In the genomic region with DNA sequence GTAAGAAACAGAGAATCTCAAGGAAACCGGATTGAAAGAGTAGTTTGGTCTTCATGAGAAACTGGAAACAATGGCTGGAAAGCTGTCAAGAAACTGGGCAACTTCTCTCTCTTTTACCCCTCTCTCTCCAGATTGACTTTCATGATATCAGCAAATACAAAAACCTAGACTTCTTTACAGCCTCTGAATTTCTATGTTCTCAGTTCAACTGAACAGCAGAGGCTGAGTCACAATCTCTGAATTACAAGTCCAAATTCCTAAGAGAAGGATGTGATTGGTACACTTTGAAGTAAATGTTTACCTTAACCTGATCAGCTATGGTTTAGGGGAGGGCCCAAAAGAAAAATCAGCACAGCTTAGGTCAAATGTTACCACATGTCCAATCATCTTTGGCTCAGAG, we compare ENCODE assay signal across 16 cellular contexts.
DNase-seq lines count a peak whose midpoint lies in the region; TF ChIP-seq lines count a peak whose summit lies in the region.
"Had no signal": no experiment of that assay in that cellular context is flagged by ENCODE, and none has a peak within 500 bp of the region (broad histone marks: within the 10 kb centered on the region; RNA-seq: fewer than 3 reads in every experiment).

No MANE protein-coding gene starts in this region.

- H3K27ac Mint-ChIP-seq in MCF 10A (ENCODE audit: low read depth, unreplicated experiment): no peak overlapping the region

- H3K4me3 ChIP-seq in breast epithelium (no peak overlapping the region), esophagus muscularis mucosa (no peak overlapping the region)
- H3K4me3 ChIP-seq: PC-9 had no signal

- H3K4me1 ChIP-seq in breast epithelium: no peaks in the 10 kb centered on the region
- H3K4me1 ChIP-seq in esophagus muscularis mucosa: peaks cover 0 to 4% (median 2%) of the 10 kb centered on the region in 4 donors

- H3K4me1 Mint-ChIP-seq in MCF 10A (ENCODE audit: insufficient read depth, unreplicated experiment): no peaks in the 10 kb centered on the region

- DNase-seq in MCF 10A (ENCODE audit: unreplicated experiment) (peak; percentile 1), breast epithelium (ENCODE audit: low spot score in 2 of 2) (no peak), dermis blood vessel endothelial cell (peak; percentile 1), iris pigment epithelial cell (ENCODE audit: low read depth) (peak; percentile 9), posterior vena cava (ENCODE audit: low spot score) (no peak), esophagus muscularis mucosa (ENCODE audit: extremely low spot score) (no peak), AG08396 (ENCODE audit: low spot score) (no peak)
- no peak for DNase-seq in stimulated activated CD4-positive, alpha-beta T cell treated with anti-CD3 and anti-CD28 coated beads, Interleukin-4, amount 100 ng/mL, for 4 hours
- DNase-seq: 8988T, C1 segment of cervical spinal cord, DMS79 treated with DMSO at 0.1 percent for 48 hours, MV-4-11, NCI-H1417 treated with DMSO at 0.1 percent for 48 hours, NCI-H1930, NCI-H774, PC-9 had no signal

- no peak for TF ChIP-seq EP300 in esophagus muscularis mucosa (IDR thresholded peaks at IDR 0.05)

- no peak overlapping the region for H3K4me3 Mint-ChIP-seq in MCF 10A (ENCODE audit: unreplicated experiment)

- H3K27me3 Mint-ChIP-seq in MCF 10A (ENCODE audit: insufficient read depth, unreplicated experiment): peaks cover 22% of the 10 kb centered on the region

- H3K27ac ChIP-seq in breast epithelium (no peak overlapping the region), esophagus muscularis mucosa (replicated peaks in 1 of 4) (no peak overlapping the region)
- H3K27ac ChIP-seq: PC-9 had no signal

- no peaks in the 10 kb centered on the region for H3K9me3 ChIP-seq in breast epithelium
- H3K9me3 ChIP-seq in esophagus muscularis mucosa: no peaks in the 10 kb centered on the region

- intact Hi-C loops in MCF 10A (cut with micrococcal nuclease): no loop called here
- intact Hi-C loops in breast epithelium (cut with DNase I; ENCODE audit: low total_unique reads): no loop called here
- intact Hi-C loops in posterior vena cava (cut with DNase I): no loop called here
- intact Hi-C loops in esophagus muscularis mucosa (cut with DNase I): no loop called here

- no peaks in the 10 kb centered on the region for H3K36me3 ChIP-seq in breast epithelium
- no peaks in the 10 kb centered on the region for H3K36me3 ChIP-seq in esophagus muscularis mucosa

- H3K27me3 ChIP-seq in breast epithelium (peaks cover 0 to 29% of the 10 kb centered on the region in 2 donors), esophagus muscularis mucosa (no peaks in the 10 kb centered on the region)

- TF ChIP-seq CTCF in MCF 10A (IDR thresholded peaks at IDR 0.05; ENCODE audit: unreplicated experiment): no peak
- no peak for TF ChIP-seq CTCF in breast epithelium (IDR thresholded peaks at IDR 0.05)
- no peak for TF ChIP-seq CTCF in esophagus muscularis mucosa (IDR thresholded peaks at IDR 0.05)

- WGBS in esophagus muscularis mucosa: 80% methylated on average over 1 of the region's 1 CpG

- BruUV-seq in MCF 10A (replicated peaks; lab: Mats Ljungman, UMichigan): no TSS peak

- no peaks in the 10 kb centered on the region for H3K36me3 Mint-ChIP-seq in MCF 10A (ENCODE audit: insufficient read depth, unreplicated experiment)

- CTCF ChIA-PET in MCF 10A (lab: Yijun Ruan, JAX): no interaction called here

- POLR2A ChIA-PET in MCF 10A (lab: Yijun Ruan, JAX): no interaction called here

- no peaks in the 10 kb centered on the region for H3K9me3 Mint-ChIP-seq in MCF 10A (ENCODE audit: unreplicated experiment)

- TF ChIP-seq POLR2A in breast epithelium (IDR thresholded peaks at IDR 0.05) (no peak), esophagus muscularis mucosa (IDR thresholded peaks at IDR 0.05; ENCODE audit: low read depth) (no peak)

Comparison
In these comparisons a context has a peak if more than half of its experiments do, and no peak if none do; other contexts are left out.
1. DNase-seq: peak in MCF 10A (single experiment), dermis blood vessel endothelial cell (single experiment) and iris pigment epithelial cell (single experiment); none in breast epithelium (0 of 2), posterior vena cava (single experiment), esophagus muscularis mucosa (single experiment), AG08396 (single experiment) and stimulated activated CD4-positive, alpha-beta T cell treated with anti-CD3 and anti-CD28 coated beads, Interleukin-4, amount 100 ng/mL, for 4 hours (0 of 2).